8 cellular contexts compared by ENCODE assay signal in genomic region chr19:7680606-7681335, GRCh38. TPM values are rescaled to one million over a fixed set of nuclear protein-coding genes. Genes with fewer than 3 reads are reported as not detected.
DNase-seq lines count a peak whose midpoint lies in the region; ATAC-seq, FAIRE-seq and TF ChIP-seq lines count a peak whose summit lies in the region.

Gene TRAPPC5, plus strand, starts transcription at chr19:7680833. Its CDS starts 1,421 bp downstream, at chr19:7682254.

- H3K18ac ChIP-seq in IMR-90 (ENCODE audit: low read depth, low read length) = no peak within 1 kb of the TSS; the same call in 1 of the 2 replicates

- FAIRE-seq in RCC 7860 (lab: Jason Lieb, UNC) = no peak

- TF ChIP-seq RAD21 in IMR-90 (IDR thresholded peaks at IDR 0.05; ENCODE audit: low read length) = peak; percentile 83

- peak within 1 kb of the TSS; percentile 99 for H2AK9ac ChIP-seq in IMR-90 (replicated peaks; ENCODE audit: low read depth, low read length, poor library complexity)

- TF ChIP-seq POLR2A in GM19099 (IDR thresholded peaks at IDR 0.05; ENCODE audit: extremely low read depth, insufficient read length, low read depth) (peak; percentile 56), IMR-90 (IDR thresholded peaks at IDR 0.05; ENCODE audit: low read depth, low read length) (no peak), esophagus squamous epithelium (IDR thresholded peaks at IDR 0.05) (peak in 2 of 4 donors; percentile 46 to 66)

- H3K9ac ChIP-seq in IMR-90 (ENCODE audit: low read depth, low read length) = peak within 1 kb of the TSS; percentile 82

- H2BK5ac ChIP-seq in IMR-90 (ENCODE audit: low read depth, low read length, poor library complexity, severe bottlenecking) = peak within 1 kb of the TSS; percentile 73

- H3K9me3 ChIP-seq in IMR-90 (ENCODE audit: control insufficient read depth, insufficient read depth, low read length) (no peaks in the 10 kb centered on the region), esophagus squamous epithelium (no peaks in the 10 kb centered on the region)

- H3K23ac ChIP-seq in IMR-90 (ENCODE audit: low read depth, low read length) = peak within 1 kb of the TSS; percentile 49; the same call in 1 of the 2 replicates

- H2AK5ac ChIP-seq in IMR-90 (ENCODE audit: low read depth, low read length) = peak within 1 kb of the TSS; percentile 88

- H3K4me2 ChIP-seq in IMR-90 (ENCODE audit: low read depth, low read length) = peak within 1 kb of the TSS; percentile 93

- POLR2A ChIA-PET in IMR-90 (lab: Charles Lee; ENCODE audit: unreplicated experiment) = interaction anchor here (0.6 to 0.7 kb wide), 2 partner anchors 116 to 119 kb away, joined by 3 to 4 read pairs; no protein-coding TSS in a partner anchor

- H3K36me3 ChIP-seq in IMR-90 (ENCODE audit: control insufficient read depth, insufficient read depth, low read length) = peaks cover 11% of the 10 kb centered on the region; the same call in 1 of the 2 replicates
- peaks cover 5 to 36% (median 10%) of the 10 kb centered on the region in 3 donors for H3K36me3 ChIP-seq in esophagus squamous epithelium

- H3K56ac ChIP-seq in IMR-90 (ENCODE audit: extremely low read depth, insufficient read depth, low read length) = peak within 1 kb of the TSS; percentile 40

- H3K4ac ChIP-seq in IMR-90 (ENCODE audit: low read depth, low read length) = peak within 1 kb of the TSS; percentile 90

- peak; percentile 83 for DNase-seq in Ammon's horn (ENCODE audit: low spot score)
- DNase-seq in IMR-90 = peak; percentile 76
- DNase-seq in RCC 7860 (ENCODE audit: low spot score) = peak; percentile 48
- DNase-seq in activated T-helper 1 cell treated with Interleukin-2 at 50 U/mL for 16 hours (ENCODE audit: low read depth) = peak; percentile 86
- DNase-seq in esophagus squamous epithelium (lab: John Stamatoyannopoulos, UW) = no peak
- peak; percentile 78 for DNase-seq in myocyte (ENCODE audit: low read depth)
- DNase-seq in stimulated activated CD8-positive, alpha-beta memory T cell treated with anti-CD3 and anti-CD28 coated beads, Interleukin-7, amount 100 ng/mL, for 24 hours (ENCODE audit: low read depth) = peak; percentile 68

- in situ Hi-C loops in IMR-90 (cut with MboI; ENCODE audit: low sequenced_read_pairs) = loop anchor here (10.0 kb wide), 1 partner anchor 114 kb away; no protein-coding TSS in a partner anchor

- CTCF ChIA-PET in IMR-90 (lab: Yijun Ruan, JAX) = interaction anchor here (0.5 to 1.3 kb wide), 13 partner anchors 12 to 610 kb away, joined by 3 to 10 read pairs (median 4); partner anchors contain the start of genes PET100, RETN and XAB2

- H3K79me1 ChIP-seq in IMR-90 (ENCODE audit: low read depth in 1 of 2, low read length in 2 of 2) = peaks cover 0 to 28% of the 10 kb centered on the region in 2 experiments; a peak in 3 of 4 replicates

- H3K27me3 ChIP-seq in IMR-90 (ENCODE audit: control insufficient read depth, insufficient read depth, low read length) = peaks cover 8% of the 10 kb centered on the region
- H3K27me3 ChIP-seq in esophagus squamous epithelium = peaks cover 0 to 43% (median 0%) of the 10 kb centered on the region in 4 donors

- peak within 1 kb of the TSS; percentile 95 for H4K5ac ChIP-seq in IMR-90 (ENCODE audit: low read depth, low read length)

- peaks cover 4% of the 10 kb centered on the region; the same call in 1 of the 2 replicates for H3K4me1 ChIP-seq in IMR-90 (ENCODE audit: control insufficient read depth, insufficient read depth, low read length)
- H3K4me1 ChIP-seq in esophagus squamous epithelium = peaks cover 9 to 36% (median 10%) of the 10 kb centered on the region in 3 donors

- no peak within 1 kb of the TSS for H2BK15ac ChIP-seq in IMR-90 (ENCODE audit: low read depth, low read length)

- no TSS peak for BruUV-seq in IMR-90 (replicated peaks; lab: Mats Ljungman, UMichigan)

- 0% methylated on average over 5 of the region's 78 CpGs; no CpG with 5 or more reads in 1 of the 2 experiments for WGBS in IMR-90 (ENCODE audit: extremely low coverage in 2 of 2, insufficient read length in 1 of 2), 2 experiments
- 1% methylated on average over 17 of the region's 78 CpGs; no CpG with 5 or more reads in 1 of the 2 donors for WGBS in esophagus squamous epithelium, 2 donors

- peak within 1 kb of the TSS; percentile 89 to 99 for H4K8ac ChIP-seq in IMR-90 (ENCODE audit: low read depth in 2 of 2, low read length in 2 of 2)

- peak within 1 kb of the TSS; percentile 55 for H4K91ac ChIP-seq in IMR-90 (ENCODE audit: insufficient read depth, low read depth, low read length)

- peak within 1 kb of the TSS; percentile 100 for H2AFZ ChIP-seq in IMR-90 (replicated peaks; ENCODE audit: low read length, poor library complexity)

- ATAC-seq in IMR-90 (ENCODE audit: low read depth) = peak; percentile 93

- intact Hi-C loops in IMR-90 (cut with micrococcal nuclease) = loop anchor here (1.0 to 2.0 kb wide), 5 partner anchors 28 to 326 kb away; partner anchors contain the start of genes PET100 and XAB2
- intact Hi-C loops in esophagus squamous epithelium (cut with DNase I) = loop anchor here (10.0 kb wide), 1 partner anchor 114 kb away; no protein-coding TSS in a partner anchor

- H3K14ac ChIP-seq in IMR-90 (replicated peaks; ENCODE audit: low read depth, low read length) = peak within 1 kb of the TSS; percentile 85

- peaks cover 3% of the 10 kb centered on the region for H3K9me1 ChIP-seq in IMR-90 (ENCODE audit: insufficient read depth, low read length)

- peak within 1 kb of the TSS; percentile 59; the same call in 1 of the 2 replicates for H2BK120ac ChIP-seq in IMR-90 (ENCODE audit: low read depth, low read length)

- no peak within 1 kb of the TSS for H2BK20ac ChIP-seq in IMR-90 (ENCODE audit: low read depth, low read length)

- H3K4me3 ChIP-seq in IMR-90 (ENCODE audit: insufficient read depth, low read depth, low read length) (peak within 1 kb of the TSS; percentile 87), esophagus squamous epithelium (peak within 1 kb of the TSS; percentile 84 to 99 (median 96))

- TF ChIP-seq CTCF in IMR-90 (conservative IDR thresholded peaks at IDR 0.05; ENCODE audit: low read depth, low read length) (peak; percentile 97), esophagus squamous epithelium (IDR thresholded peaks at IDR 0.05) (peak; percentile 90 to 99 (median 98))

- peaks cover 10% of the 10 kb centered on the region for H4K20me1 ChIP-seq in IMR-90 (ENCODE audit: insufficient read depth, low read length)

- dilution Hi-C loops in IMR-90 (cut with HindIII; ENCODE audit: low sequenced_read_pairs, unreplicated experiment) = no loop called here

- H3K27ac ChIP-seq in IMR-90 (ENCODE audit: insufficient read depth, low read length) (peak within 1 kb of the TSS; percentile 86), esophagus squamous epithelium (peak within 1 kb of the TSS; percentile 93 to 96 (median 95))

TF ChIP-seq in IMR-90, 13 proteins besides CTCF, POLR2A, EP300 and RAD21:
- TF ChIP-seq MAFK (IDR thresholded peaks at IDR 0.05; ENCODE audit: low read depth, low read length) (no peak), CHD1 (IDR thresholded peaks at IDR 0.05; ENCODE audit: low read depth, low read length) (no peak), BHLHE40 (IDR thresholded peaks at IDR 0.05; ENCODE audit: low read depth, low read length) (no peak), NFE2L2 (IDR thresholded peaks at IDR 0.05; ENCODE audit: low read depth, low read length) (no peak), RCOR1 (IDR thresholded peaks at IDR 0.05; ENCODE audit: insufficient replicate concordance, low read length) (no peak), CEBPB (IDR thresholded peaks at IDR 0.05; ENCODE audit: low read depth, low read length) (no peak), USF2 (IDR thresholded peaks at IDR 0.05; ENCODE audit: low read depth, low read length) (no peak), SMC3 (IDR thresholded peaks at IDR 0.05; ENCODE audit: low read depth, low read length) (peak; percentile 70), MAZ (IDR thresholded peaks at IDR 0.05; ENCODE audit: borderline replicate concordance, low read depth, low read length) (peak; percentile 76; the same call in 1 of the 2 replicates), FOS (IDR thresholded peaks at IDR 0.05; ENCODE audit: low read depth, low read length) (no peak), MXI1 (IDR thresholded peaks at IDR 0.05; ENCODE audit: borderline replicate concordance, low read depth, low read length) (0 out of 2 replicates have a peak, but pooled peaks have one; percentile 25), RFX5 (IDR thresholded peaks at IDR 0.05; ENCODE audit: low read depth, low read length) (no peak), ELK1 (IDR thresholded peaks at IDR 0.05; ENCODE audit: borderline replicate concordance, low read depth, low read length) (no peak)

RNA-seq across cellular contexts. Expression of gene TRAPPC5, which starts in this region (rescaled TPM):
- 54.7 and 73.0 TPM in 2 replicates for total RNA-seq in IMR-90 (2012; rRNA removed)
- 109 and 185 TPM in 2 replicates for polyA plus RNA-seq in IMR-90 (2012; rRNA removed)
- polyA plus RNA-seq in IMR-90 (2012; cell fraction: cytosol; rRNA removed) = 49.6 and 159 TPM in 2 replicates
- 34.9 and 73.1 TPM in 2 replicates for polyA plus RNA-seq in IMR-90 (2012; cell fraction: nucleus; rRNA removed; ENCODE audit: low replicate concordance)
- total RNA-seq in esophagus squamous epithelium = 10 to 100 TPM; 52.3 to 91.5 (median 77.4) TPM
- 50.4 and 95.9 TPM in 2 replicates for total RNA-seq in myocyte
- 175 TPM for polyA plus RNA-seq in myocyte (2012)
